Comparison of ENCODE assay signal across 1 cellular context in the genomic region with DNA sequence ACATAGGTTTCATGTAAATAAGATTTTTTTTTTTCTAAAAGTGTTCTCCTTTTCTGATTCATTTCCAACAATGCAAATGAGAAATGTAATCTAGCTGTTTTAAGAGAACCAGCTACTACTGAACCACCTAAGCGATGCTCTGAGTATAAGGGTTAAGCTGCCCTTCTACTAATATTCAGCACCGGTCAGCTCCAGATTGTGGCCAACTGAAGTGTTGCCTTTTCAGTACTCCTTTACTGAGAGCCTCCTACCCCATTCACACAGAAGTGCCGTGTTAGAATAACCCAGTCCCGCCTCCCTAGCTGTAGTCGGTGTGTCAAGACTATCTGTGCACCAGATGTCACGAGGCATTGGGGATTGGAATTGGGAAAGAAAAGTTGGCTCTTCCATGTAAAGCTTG.
TF ChIP-seq lines count a peak whose summit lies in the region.

No MANE protein-coding gene starts in this region.

TF ChIP-seq in Ishikawa, 13 proteins besides CTCF, POLR2A, EP300 and RAD21 (continued from another document):
- TF ChIP-seq, protein P1, sequence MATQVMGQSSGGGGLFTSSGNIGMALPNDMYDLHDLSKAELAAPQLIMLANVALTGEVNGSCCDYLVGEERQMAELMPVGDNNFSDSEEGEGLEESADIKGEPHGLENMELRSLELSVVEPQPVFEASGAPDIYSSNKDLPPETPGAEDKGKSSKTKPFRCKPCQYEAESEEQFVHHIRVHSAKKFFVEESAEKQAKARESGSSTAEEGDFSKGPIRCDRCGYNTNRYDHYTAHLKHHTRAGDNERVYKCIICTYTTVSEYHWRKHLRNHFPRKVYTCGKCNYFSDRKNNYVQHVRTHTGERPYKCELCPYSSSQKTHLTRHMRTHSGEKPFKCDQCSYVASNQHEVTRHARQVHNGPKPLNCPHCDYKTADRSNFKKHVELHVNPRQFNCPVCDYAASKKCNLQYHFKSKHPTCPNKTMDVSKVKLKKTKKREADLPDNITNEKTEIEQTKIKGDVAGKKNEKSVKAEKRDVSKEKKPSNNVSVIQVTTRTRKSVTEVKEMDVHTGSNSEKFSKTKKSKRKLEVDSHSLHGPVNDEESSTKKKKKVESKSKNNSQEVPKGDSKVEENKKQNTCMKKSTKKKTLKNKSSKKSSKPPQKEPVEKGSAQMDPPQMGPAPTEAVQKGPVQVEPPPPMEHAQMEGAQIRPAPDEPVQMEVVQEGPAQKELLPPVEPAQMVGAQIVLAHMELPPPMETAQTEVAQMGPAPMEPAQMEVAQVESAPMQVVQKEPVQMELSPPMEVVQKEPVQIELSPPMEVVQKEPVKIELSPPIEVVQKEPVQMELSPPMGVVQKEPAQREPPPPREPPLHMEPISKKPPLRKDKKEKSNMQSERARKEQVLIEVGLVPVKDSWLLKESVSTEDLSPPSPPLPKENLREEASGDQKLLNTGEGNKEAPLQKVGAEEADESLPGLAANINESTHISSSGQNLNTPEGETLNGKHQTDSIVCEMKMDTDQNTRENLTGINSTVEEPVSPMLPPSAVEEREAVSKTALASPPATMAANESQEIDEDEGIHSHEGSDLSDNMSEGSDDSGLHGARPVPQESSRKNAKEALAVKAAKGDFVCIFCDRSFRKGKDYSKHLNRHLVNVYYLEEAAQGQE (IDR thresholded peaks at IDR 0.05; ENCODE audit: low read depth): peak; percentile 79
